1 cellular context compared by ENCODE assay signal in genomic region chr14:102817318-102817717, GRCh38.
TF ChIP-seq lines count a peak whose summit lies in the region.

No MANE protein-coding gene starts in this region.

TF ChIP-seq in HEK293, 187 proteins besides CTCF, POLR2A, EP300 and RAD21 (continued from another document):
- TF ChIP-seq ZSCAN4 (tag by site-specific recombination; IDR thresholded peaks at IDR 0.05) (no peak), SALL2 (tag by site-specific recombination; IDR thresholded peaks at IDR 0.05; ENCODE audit: borderline replicate concordance) (no peak), PRDM1 (tag by site-specific recombination; IDR thresholded peaks at IDR 0.05) (peak; percentile 25; the same call in 1 of the 2 replicates), ZNF654 (tag by site-specific recombination; IDR thresholded peaks at IDR 0.05; ENCODE audit: low read depth) (no peak), ZNF112 (tag by site-specific recombination; IDR thresholded peaks at IDR 0.05) (no peak)
